Comparison of ENCODE assay signal across 37 cellular contexts in genomic region chr3:14512944-14513332, GRCh38. TPM values are rescaled to one million over a fixed set of nuclear protein-coding genes. Genes with fewer than 3 reads are reported as not detected.
"Had no signal": no experiment of that assay in that cellular context is flagged by ENCODE, and none has a peak within 500 bp of the region (broad histone marks: within the 10 kb centered on the region; RNA-seq: fewer than 3 reads in every experiment).

No MANE protein-coding gene starts in this region.

- H3K27ac Mint-ChIP-seq: activated CD4-positive, alpha-beta T cell treated with anti-CD3 and anti-CD28 coated beads, Interleukin-2, amount 10 ng/mL, durations not matched to agents 7 days and 5 days; activated CD8-positive, alpha-beta memory T cell treated with anti-CD3 and anti-CD28 coated beads, Interleukin-2, amount 10 ng/mL, durations not matched to agents 7 days and 5 days; activated CD8-positive, alpha-beta T cell treated with anti-CD3 and anti-CD28 coated beads, Interleukin-2, amount 10 ng/mL, durations not matched to agents 7 days and 5 days; activated naive CD8-positive, alpha-beta T cell; activated T-helper 1 cell treated with anti-CD3 and anti-CD28 coated beads, Interleukin-12 subunit alpha, Interleukin-12 subunit beta, Interleukin-2, Interleukin-4 antibody, amounts not matched to agents 30 ng/mL and 10 ng/mL and 1 ng/mL, durations not matched to agents 14 hours and 24 hours and 36 hours; activated T-helper 2 cell treated with anti-CD3 and anti-CD28 coated beads, Interferon-gamma antibody, Interleukin-2, Interleukin-4, amounts not matched to agents 10 μg/mL and 5 μg/mL and 100 μg/mL, durations not matched to agents 14 hours and 24 hours and 36 hours; effector memory CD8-positive, alpha-beta T cell; T-helper 17 cell; T-helper 2 cell treated with Interferon-gamma antibody and Interleukin-4, amounts not matched to agents 5 μg/mL and 100 μg/mL, for 36 hours; WTC11 had no signal

- DNase-seq: activated CD4-positive, alpha-beta T cell treated with anti-CD3 and anti-CD28 coated beads for 1 hour; activated CD4-positive, alpha-beta T cell treated with anti-CD3 and anti-CD28 coated beads for 4 hours; activated CD4-positive, alpha-beta T cell treated with anti-CD3 and anti-CD28 coated beads, Interleukin-2, amount 10 ng/mL, durations not matched to agents 7 days and 5 days; activated CD4-positive, alpha-beta T cell treated with anti-CD3 and anti-CD28 coated beads, Interleukin-2, amount 50 U/mL, for 4 hours; activated CD8-positive, alpha-beta memory T cell treated with anti-CD3 and anti-CD28 coated beads, Interleukin-2, amount 10 ng/mL, durations not matched to agents 7 days and 5 days; activated CD8-positive, alpha-beta memory T cell treated with anti-CD3 and anti-CD28 coated beads, Interleukin-2, amount 50 U/mL, for 4 hours; activated CD8-positive, alpha-beta T cell treated with anti-CD3 and anti-CD28 coated beads, Interleukin-2, amount 10 ng/mL, durations not matched to agents 7 days and 5 days; activated gamma-delta T cell treated with Interleukin-2 at 50 U/mL for 16 hours; activated naive CD4-positive, alpha-beta T cell treated with anti-CD3 and anti-CD28 coated beads, Interleukin-2, amount 50 U/mL, for 16 hours; activated naive CD4-positive, alpha-beta T cell treated with Interleukin-2 at 50 U/mL for 16 hours; activated T-cell treated with anti-CD3 and anti-CD28 coated beads, Interleukin-2, amount 50 U/mL, for 48 hours; amniotic stem cell; anterior cingulate cortex; brain microvascular endothelial cell; caudate nucleus; cortex of kidney; dermis blood vessel endothelial cell; effector CD4-positive, alpha-beta T cell; effector memory CD8-positive, alpha-beta T cell; foreskin fibroblast; heart right ventricle; hippocampal formation; T-helper 1 cell; T-helper 17 cell had no signal

- H3K9me3 Mint-ChIP-seq: activated CD4-positive, alpha-beta T cell treated with anti-CD3 and anti-CD28 coated beads, Interleukin-2, amount 10 ng/mL, durations not matched to agents 7 days and 5 days; activated T-helper 1 cell treated with anti-CD3 and anti-CD28 coated beads, Interleukin-12 subunit alpha, Interleukin-12 subunit beta, Interleukin-2, Interleukin-4 antibody, amounts not matched to agents 30 ng/mL and 10 ng/mL and 1 ng/mL, durations not matched to agents 14 hours and 24 hours and 36 hours; activated T-helper 2 cell treated with anti-CD3 and anti-CD28 coated beads, Interferon-gamma antibody, Interleukin-2, Interleukin-4, amounts not matched to agents 10 μg/mL and 5 μg/mL and 100 μg/mL, durations not matched to agents 14 hours and 24 hours and 36 hours; effector memory CD8-positive, alpha-beta T cell; T-helper 2 cell treated with Interferon-gamma antibody and Interleukin-4, amounts not matched to agents 5 μg/mL and 100 μg/mL, for 36 hours; WTC11 had no signal

- ATAC-seq: activated CD8-positive, alpha-beta memory T cell treated with anti-CD3 and anti-CD28 coated beads, Interleukin-2, amount 10 ng/mL, durations not matched to agents 7 days and 5 days; activated CD8-positive, alpha-beta T cell treated with anti-CD3 and anti-CD28 coated beads, Interleukin-2, amount 10 ng/mL, durations not matched to agents 7 days and 5 days; effector memory CD8-positive, alpha-beta T cell; esophagus mucosa; heart right ventricle; T-helper 17 cell; WTC11 had no signal

- H3K36me3 Mint-ChIP-seq: activated CD8-positive, alpha-beta memory T cell treated with anti-CD3 and anti-CD28 coated beads, Interleukin-2, amount 10 ng/mL, durations not matched to agents 7 days and 5 days; activated naive CD8-positive, alpha-beta T cell; WTC11 had no signal

- H3K27me3 Mint-ChIP-seq: activated naive CD8-positive, alpha-beta T cell had no signal

- H3K4me3 ChIP-seq: heart right ventricle had no signal

- H3K36me3 ChIP-seq: brain microvascular endothelial cell had no signal

- H3K27me3 ChIP-seq: brain microvascular endothelial cell had no signal

- H3K4me1 Mint-ChIP-seq: activated CD4-positive, alpha-beta T cell treated with anti-CD3 and anti-CD28 coated beads, Interleukin-2, amount 10 ng/mL, durations not matched to agents 7 days and 5 days; activated CD8-positive, alpha-beta memory T cell treated with anti-CD3 and anti-CD28 coated beads, Interleukin-2, amount 10 ng/mL, durations not matched to agents 7 days and 5 days had no signal

- H3K4me3 Mint-ChIP-seq: activated CD4-positive, alpha-beta T cell treated with anti-CD3 and anti-CD28 coated beads, Interleukin-2, amount 10 ng/mL, durations not matched to agents 7 days and 5 days; activated CD8-positive, alpha-beta memory T cell treated with anti-CD3 and anti-CD28 coated beads, Interleukin-2, amount 10 ng/mL, durations not matched to agents 7 days and 5 days; activated CD8-positive, alpha-beta T cell treated with anti-CD3 and anti-CD28 coated beads, Interleukin-2, amount 10 ng/mL, durations not matched to agents 7 days and 5 days; activated naive CD8-positive, alpha-beta T cell; activated T-helper 1 cell treated with anti-CD3 and anti-CD28 coated beads, Interleukin-12 subunit alpha, Interleukin-12 subunit beta, Interleukin-2, Interleukin-4 antibody, amounts not matched to agents 30 ng/mL and 10 ng/mL and 1 ng/mL, durations not matched to agents 14 hours and 24 hours and 36 hours; effector memory CD8-positive, alpha-beta T cell; T-helper 17 cell; T-helper 2 cell treated with Interferon-gamma antibody and Interleukin-4, amounts not matched to agents 5 μg/mL and 100 μg/mL, for 36 hours; WTC11 had no signal

- H3K27ac ChIP-seq: brain microvascular endothelial cell had no signal

- FAIRE-seq: astrocyte, bronchial epithelial cell, colon, endometrium, frontal cortex had no signal

- H3K9me3 ChIP-seq: heart right ventricle had no signal

RNA-seq across cellular contexts. Expression of gene GRIP2, which starts 27.2 kb away (rescaled TPM):
- total RNA-seq: activated CD8-positive, alpha-beta memory T cell treated with anti-CD3 and anti-CD28 coated beads for 36 hours; activated CD8-positive, alpha-beta memory T cell treated with anti-CD3 and anti-CD28 coated beads, Interleukin-2, amount 10 ng/mL, durations not matched to agents 7 days and 5 days; activated CD8-positive, alpha-beta T cell treated with anti-CD3 and anti-CD28 coated beads, Interleukin-2, amount 10 ng/mL, durations not matched to agents 7 days and 5 days; activated T-helper 1 cell treated with anti-CD3 and anti-CD28 coated beads, Interleukin-12 subunit alpha, Interleukin-12 subunit beta, Interleukin-2, Interleukin-4 antibody, amounts not matched to agents 30 ng/mL and 10 ng/mL and 1 ng/mL, durations not matched to agents 14 hours and 24 hours and 36 hours; activated T-helper 2 cell treated with anti-CD3 and anti-CD28 coated beads, Interferon-gamma antibody, Interleukin-2, Interleukin-4, amounts not matched to agents 10 μg/mL and 5 μg/mL and 100 μg/mL, durations not matched to agents 14 hours and 24 hours and 36 hours; epithelial cell of proximal tubule had no signal
